In genomic region chr5:93598141-93598996, GRCh38 we compare ENCODE assay signal across 18 cellular contexts. TPM values are rescaled to one million over a fixed set of nuclear protein-coding genes. Genes with fewer than 3 reads are reported as not detected.
DNase-seq lines count a peak whose midpoint lies in the region; ATAC-seq and TF ChIP-seq lines count a peak whose summit lies in the region.
"Had no signal": no experiment of that assay in that cellular context is flagged by ENCODE, and none has a peak within 500 bp of the region (broad histone marks: within the 10 kb centered on the region; RNA-seq: fewer than 3 reads in every experiment).

No MANE protein-coding gene starts in this region.

- H4K20me1 ChIP-seq in GM23338 (replicated peaks; ENCODE audit: insufficient read depth), result peaks cover 35% of the 10 kb centered on the region

- peak overlapping the region; percentile 63 for H3K4me2 ChIP-seq in GM23338

- H3K4me3 ChIP-seq in GM23338, result peak overlapping the region; percentile 33
- peak overlapping the region; percentile 32 for H3K4me3 ChIP-seq in fibroblast of villous mesenchyme (ENCODE audit: low read depth, low read length)
- peak overlapping the region; percentile 31 for H3K4me3 ChIP-seq in retinal pigment epithelial cell (ENCODE audit: low read length)
- H3K4me3 ChIP-seq: K562, mucosa of descending colon, ovary, SK-N-MC had no signal

- peaks cover 43% of the 10 kb centered on the region for H3K4me1 Mint-ChIP-seq in GM23338

- H3K79me2 ChIP-seq in GM23338 (replicated peaks; ENCODE audit: insufficient read depth), result no peaks in the 10 kb centered on the region

- H3F3A ChIP-seq in GM23338 (replicated peaks; ENCODE audit: low read depth), result peaks cover 48% of the 10 kb centered on the region

- H3K9me3 Mint-ChIP-seq in GM23338, result peaks cover 3% of the 10 kb centered on the region

- H3K27ac Mint-ChIP-seq in GM23338, result no peak overlapping the region
- H3K27ac Mint-ChIP-seq: activated T-helper 1 cell treated with anti-CD3 and anti-CD28 coated beads, Interleukin-12 subunit alpha, Interleukin-12 subunit beta, Interleukin-2, Interleukin-4 antibody, amounts not matched to agents 30 ng/mL and 10 ng/mL and 1 ng/mL, durations not matched to agents 14 hours and 24 hours and 36 hours had no signal

- no peak for TF ChIP-seq CTCF in GM23338 (conservative IDR thresholded peaks at IDR 0.05; ENCODE audit: low read depth in 2 of 2)
- TF ChIP-seq CTCF in fibroblast of villous mesenchyme (IDR thresholded peaks at IDR 0.05; ENCODE audit: insufficient read depth, low read depth, low read length), result no peak
- TF ChIP-seq CTCF in retinal pigment epithelial cell (conservative IDR thresholded peaks at IDR 0.05; ENCODE audit: low read depth, low read length), result no peak

- DNase-seq in GM23338 (ENCODE audit: low spot score), result no peak
- DNase-seq in fibroblast of villous mesenchyme (ENCODE audit: low read depth), result no peak
- DNase-seq in retinal pigment epithelial cell (ENCODE audit: low read depth), result no peak
- no peak for DNase-seq in NCI-H345 (lab: John Stamatoyannopoulos, UW)
- no peak for DNase-seq in kidney tubule cell (ENCODE audit: low spot score)
- no peak for DNase-seq in SKM-1 (lab: John Stamatoyannopoulos, UW; ENCODE audit: unreplicated experiment)
- DNase-seq: AML-193; mucosa of descending colon; NCI-H446; OCI-M1; ovary; stimulated activated naive CD8-positive, alpha-beta T cell treated with anti-CD3 and anti-CD28 coated beads, Interleukin-15, Interleukin-2, amounts not matched to agents 100 U/mL and 50 U/mL, for 24 hours had no signal

- ATAC-seq in GM23338 (no peak), GM19463 (IDR thresholded peaks at IDR 0.05; ENCODE audit: unreplicated experiment) (no peak)
- ATAC-seq: HCT116; K562; mucosa of descending colon; stimulated activated naive CD8-positive, alpha-beta T cell treated with anti-CD3 and anti-CD28 coated beads, Interleukin-15, Interleukin-2, amounts not matched to agents 100 U/mL and 50 U/mL, for 24 hours had no signal

- no peaks in the 10 kb centered on the region for H3K36me3 Mint-ChIP-seq in GM23338 (ENCODE audit: low read depth)

- peaks cover 86% of the 10 kb centered on the region for H3K4me1 ChIP-seq in GM23338 (ENCODE audit: insufficient read depth)

- no peaks in the 10 kb centered on the region for H3K9me2 ChIP-seq in GM23338 (ENCODE audit: insufficient read depth)

- H3K27me3 Mint-ChIP-seq in GM23338 (ENCODE audit: insufficient read depth, low read depth, poor library complexity), result no peaks in the 10 kb centered on the region

- H3K4me3 Mint-ChIP-seq in GM23338, result no peak overlapping the region
- H3K4me3 Mint-ChIP-seq: activated T-helper 1 cell treated with anti-CD3 and anti-CD28 coated beads, Interleukin-12 subunit alpha, Interleukin-12 subunit beta, Interleukin-2, Interleukin-4 antibody, amounts not matched to agents 30 ng/mL and 10 ng/mL and 1 ng/mL, durations not matched to agents 14 hours and 24 hours and 36 hours had no signal

- H3K27ac ChIP-seq in GM23338 (ENCODE audit: low read depth), result no peak overlapping the region
- H3K27ac ChIP-seq: ovary, SK-N-MC had no signal

- H2AFZ ChIP-seq in GM23338, result no peak overlapping the region

- H3K27me3 ChIP-seq in GM23338 (ENCODE audit: insufficient read depth), result peaks cover 100% of the 10 kb centered on the region
- H3K27me3 ChIP-seq: ovary had no signal

- H3K36me3 ChIP-seq in GM23338 (ENCODE audit: insufficient read depth), result no peaks in the 10 kb centered on the region
- H3K36me3 ChIP-seq: ovary had no signal

TF ChIP-seq in PFSK-1, 5 proteins besides CTCF, POLR2A, EP300 and RAD21:
- peak; percentile 21 for TF ChIP-seq FOXP2 (optimal IDR thresholded peaks at IDR 0.05; ENCODE audit: borderline replicate concordance, extremely low read depth, extremely low read length, insufficient read depth)
- TF ChIP-seq SIN3A (IDR thresholded peaks at IDR 0.05; ENCODE audit: borderline replicate concordance, insufficient read depth, low read length), result no peak
- no peak for TF ChIP-seq REST (IDR thresholded peaks at IDR 0.05; ENCODE audit: insufficient read depth in 1 of 2, low read depth in 2 of 2, low read length in 2 of 2)

RNA-seq across cellular contexts. Expression of gene NR2F1, which starts 15.3 kb away (rescaled TPM):
- total RNA-seq in GM23338 (2014; rRNA removed; shearing (Covaris generic)), result not detected in 2 replicates
- polyA plus RNA-seq in GM23338 (2016; fragmentation: Nextera tagmentation; extraction: Ambion mirVana), result not detected in 2 replicates
- polyA plus RNA-seq in PFSK-1 (2012; ENCODE audit: insufficient read length, low read depth), result 59.7 TPM
- total RNA-seq in fibroblast of villous mesenchyme, result 29.8 and 68.3 TPM in 2 replicates
- total RNA-seq: activated T-helper 1 cell treated with anti-CD3 and anti-CD28 coated beads, Interleukin-12 subunit alpha, Interleukin-12 subunit beta, Interleukin-2, Interleukin-4 antibody, amounts not matched to agents 30 ng/mL and 10 ng/mL and 1 ng/mL, durations not matched to agents 14 hours and 24 hours and 36 hours had no signal
- polyA plus RNA-seq: K562 had no signal

RNA-seq across cellular contexts. Expression of gene NR2F1-AS1, which starts 17.4 kb away (rescaled TPM):
- 0.59 and 3.0 TPM in 2 replicates for total RNA-seq in GM23338 (2014; rRNA removed; shearing (Covaris generic))
- polyA plus RNA-seq in GM23338 (2016; fragmentation: Nextera tagmentation; extraction: Ambion mirVana), result 4.5 and 9.2 TPM in 2 replicates
- 3.1 TPM for polyA plus RNA-seq in PFSK-1 (2012; ENCODE audit: insufficient read length, low read depth)
- total RNA-seq in fibroblast of villous mesenchyme, result 27.6 and 30.3 TPM in 2 replicates
- total RNA-seq: activated T-helper 1 cell treated with anti-CD3 and anti-CD28 coated beads, Interleukin-12 subunit alpha, Interleukin-12 subunit beta, Interleukin-2, Interleukin-4 antibody, amounts not matched to agents 30 ng/mL and 10 ng/mL and 1 ng/mL, durations not matched to agents 14 hours and 24 hours and 36 hours; K562 had no signal
- polyA plus RNA-seq: K562 had no signal

Comparison
In these comparisons a context has a peak if more than half of its experiments do, and no peak if none do; other contexts are left out.
1. RNA of gene NR2F1, which starts 15.3 kb away (total RNA-seq): 29.8 to 68.3 TPM in fibroblast of villous mesenchyme; not detected in GM23338; every median in the first group is over 10 times any median in the second.
2. Peak in every context shown above with its lines, with median percentiles within 50 percentile points of each other: H3K4me3 ChIP-seq.